ENCODE assay signal across 10 cellular contexts in genomic region chr6:111870054-111870750, GRCh38. TPM values are rescaled to one million over a fixed set of nuclear protein-coding genes. Genes with fewer than 3 reads are reported as not detected.
A peak's percentile ranks its signal among the peaks of the same experiment; 100 is the strongest.
DNase-seq lines count a peak whose midpoint lies in the region; ATAC-seq, FAIRE-seq and TF ChIP-seq lines count a peak whose summit lies in the region.
"Had no signal": no experiment of that assay in that cellular context is flagged by ENCODE, and none has a peak within 500 bp of the region (broad histone marks: within the 10 kb centered on the region; RNA-seq: fewer than 3 reads in every experiment).

No MANE protein-coding gene starts in this region.

- H3K4me3 ChIP-seq in CD8-positive, alpha-beta memory T cell (ENCODE audit: low read length): peak overlapping the region; percentile 84
- H3K4me3 ChIP-seq in naive thymus-derived CD4-positive, alpha-beta T cell (ENCODE audit: low read length): peak overlapping the region; percentile 89
- H3K4me3 ChIP-seq in ovary (no peak overlapping the region), kidney (ENCODE audit: low read length in 2 of 2) (no peak overlapping the region)

- DNase-seq in CD8-positive, alpha-beta memory T cell: peak in 1 of 5 donors; percentile 41
- no peak for DNase-seq in activated naive CD8-positive, alpha-beta T cell treated with anti-CD3 and anti-CD28 coated beads, Interleukin-2, amount 10 ng/mL, durations not matched to agents 7 days and 5 days
- DNase-seq in naive thymus-derived CD4-positive, alpha-beta T cell: peak in 1 of 9 donors; percentile 36
- DNase-seq in ovary (no peak), HK-2 (ENCODE audit: unreplicated experiment) (no peak), kidney (no peak)
- DNase-seq: NCI-H774 had no signal

- no peak for TF ChIP-seq POLR2A in ovary (IDR thresholded peaks at IDR 0.05)

- H3K9me3 ChIP-seq in CD8-positive, alpha-beta memory T cell (ENCODE audit: low read length): no peaks in the 10 kb centered on the region
- no peaks in the 10 kb centered on the region for H3K9me3 ChIP-seq in KOPT-K1 (ENCODE audit: insufficient read depth, low read length, poor library complexity, severe bottlenecking)
- no peaks in the 10 kb centered on the region for H3K9me3 ChIP-seq in naive thymus-derived CD4-positive, alpha-beta T cell (ENCODE audit: control insufficient read depth in 2 of 3, low read length in 3 of 3)
- H3K9me3 ChIP-seq in ovary: no peaks in the 10 kb centered on the region
- H3K9me3 ChIP-seq in kidney (ENCODE audit: control insufficient read depth in 1 of 2, low read length in 2 of 2): no peaks in the 10 kb centered on the region

- peak overlapping the region; percentile 77 to 99 (median 97) for H3K27ac Mint-ChIP-seq in CD8-positive, alpha-beta memory T cell
- H3K27ac Mint-ChIP-seq in activated naive CD8-positive, alpha-beta T cell treated with anti-CD3 and anti-CD28 coated beads, Interleukin-2, amount 10 ng/mL, durations not matched to agents 7 days and 5 days: peak overlapping the region; percentile 90
- peak overlapping the region in 8 of 9 donors; percentile 46 to 98 (median 90) for H3K27ac Mint-ChIP-seq in naive thymus-derived CD4-positive, alpha-beta T cell

- peak overlapping the region; percentile 13 for H3K27ac ChIP-seq in CD8-positive, alpha-beta memory T cell (ENCODE audit: low read depth, low read length)
- peak overlapping the region; percentile 95 for H3K27ac ChIP-seq in KOPT-K1 (ENCODE audit: low read depth, low read length, poor library complexity, severe bottlenecking)
- peak overlapping the region; percentile 86 for H3K27ac ChIP-seq in naive thymus-derived CD4-positive, alpha-beta T cell (ENCODE audit: low read depth, low read length)
- H3K27ac ChIP-seq in ovary: no peak overlapping the region
- no peak overlapping the region for H3K27ac ChIP-seq in kidney (ENCODE audit: low read depth in 2 of 2, low read length in 2 of 2)

- peaks cover 67% of the 10 kb centered on the region for H3K4me1 ChIP-seq in CD8-positive, alpha-beta memory T cell (ENCODE audit: insufficient read depth, low read length)
- peaks cover 59 to 64% of the 10 kb centered on the region in 2 donors for H3K4me1 ChIP-seq in naive thymus-derived CD4-positive, alpha-beta T cell (ENCODE audit: control insufficient read depth in 2 of 2, insufficient read depth in 2 of 2, low read length in 2 of 2)
- peaks cover 6% of the 10 kb centered on the region for H3K4me1 ChIP-seq in ovary (ENCODE audit: insufficient read depth)
- peaks cover 0 to 5% of the 10 kb centered on the region in 2 donors for H3K4me1 ChIP-seq in kidney (ENCODE audit: control insufficient read depth in 1 of 2, insufficient read depth in 1 of 2, low read depth in 1 of 2, low read length in 2 of 2)

- no peaks in the 10 kb centered on the region for H3K27me3 Mint-ChIP-seq in CD8-positive, alpha-beta memory T cell
- H3K27me3 Mint-ChIP-seq in activated naive CD8-positive, alpha-beta T cell treated with anti-CD3 and anti-CD28 coated beads, Interleukin-2, amount 10 ng/mL, durations not matched to agents 7 days and 5 days: peaks cover 2% of the 10 kb centered on the region
- no peaks in the 10 kb centered on the region for H3K27me3 Mint-ChIP-seq in naive thymus-derived CD4-positive, alpha-beta T cell

- WGBS in ovary, 3 donors: 79 to 81% (median 80%) methylated on average over 7 of the region's 7 CpGs

- no peak for TF ChIP-seq CTCF in ovary (IDR thresholded peaks at IDR 0.05)
- no peak for TF ChIP-seq CTCF in kidney (IDR thresholded peaks at IDR 0.05; ENCODE audit: borderline replicate concordance, extremely low read depth, insufficient read depth)

- no peaks in the 10 kb centered on the region for H3K9me3 Mint-ChIP-seq in CD8-positive, alpha-beta memory T cell
- no peaks in the 10 kb centered on the region for H3K9me3 Mint-ChIP-seq in activated naive CD8-positive, alpha-beta T cell treated with anti-CD3 and anti-CD28 coated beads, Interleukin-2, amount 10 ng/mL, durations not matched to agents 7 days and 5 days
- peaks cover 0 to 1% (median 0%) of the 10 kb centered on the region in 11 donors for H3K9me3 Mint-ChIP-seq in naive thymus-derived CD4-positive, alpha-beta T cell

- H3K4me3 Mint-ChIP-seq in CD8-positive, alpha-beta memory T cell: peak overlapping the region; percentile 94 to 99 (median 98)
- H3K4me3 Mint-ChIP-seq in activated naive CD8-positive, alpha-beta T cell treated with anti-CD3 and anti-CD28 coated beads, Interleukin-2, amount 10 ng/mL, durations not matched to agents 7 days and 5 days: peak overlapping the region; percentile 90
- H3K4me3 Mint-ChIP-seq in naive thymus-derived CD4-positive, alpha-beta T cell: peak overlapping the region; percentile 92 to 99 (median 97)

- H3K27me3 ChIP-seq in CD8-positive, alpha-beta memory T cell (ENCODE audit: insufficient read depth, low read length, poor library complexity, severe bottlenecking): no peaks in the 10 kb centered on the region
- H3K27me3 ChIP-seq in naive thymus-derived CD4-positive, alpha-beta T cell (ENCODE audit: control insufficient read depth in 2 of 2, insufficient read depth in 2 of 2, low read length in 2 of 2): no peaks in the 10 kb centered on the region
- no peaks in the 10 kb centered on the region for H3K27me3 ChIP-seq in ovary

- no peak overlapping the region for H3K9ac ChIP-seq in kidney (ENCODE audit: low read length in 2 of 2)

- H3K36me3 ChIP-seq in CD8-positive, alpha-beta memory T cell (ENCODE audit: insufficient read depth, low read length): no peaks in the 10 kb centered on the region
- H3K36me3 ChIP-seq in KOPT-K1 (ENCODE audit: insufficient read depth, low read length): no peaks in the 10 kb centered on the region
- H3K36me3 ChIP-seq in naive thymus-derived CD4-positive, alpha-beta T cell (ENCODE audit: control insufficient read depth in 2 of 3, insufficient read depth in 3 of 3, low read length in 3 of 3): peaks cover 0 to 6% (median 0%) of the 10 kb centered on the region in 3 experiments
- no peaks in the 10 kb centered on the region for H3K36me3 ChIP-seq in ovary
- no peaks in the 10 kb centered on the region for H3K36me3 ChIP-seq in kidney (ENCODE audit: control insufficient read depth in 1 of 2, insufficient read depth in 2 of 2, low read length in 2 of 2)

- POLR2A ChIA-PET in CD8-positive, alpha-beta memory T cell (lab: Charles Lee): interaction anchor here (0.6 to 0.8 kb wide), 2 partner anchors 25 to 120 kb away, joined by 3 to 4 read pairs; no protein-coding TSS in a partner anchor
- POLR2A ChIA-PET in activated naive CD8-positive, alpha-beta T cell treated with anti-CD3 and anti-CD28 coated beads, Interleukin-2, amount 10 ng/mL, durations not matched to agents 7 days and 5 days (lab: Charles Lee): interaction anchor here (0.6 to 1.1 kb wide), 2 partner anchors 26 kb away, joined by 3 read pairs; no protein-coding TSS in a partner anchor
- POLR2A ChIA-PET in naive thymus-derived CD4-positive, alpha-beta T cell (lab: Charles Lee): interaction anchor here (0.6 to 1.1 kb wide), 8 partner anchors 23 to 177 kb away, joined by 3 to 5 read pairs (median 3); no protein-coding TSS in a partner anchor

- FAIRE-seq in kidney (lab: Jason Lieb, UNC): no peak
- FAIRE-seq: endometrium had no signal

- CTCF ChIA-PET in CD8-positive, alpha-beta memory T cell (lab: Charles Lee): interaction anchor here (1.0 to 2.8 kb wide), 8 partner anchors 10 to 160 kb away, joined by 3 to 13 read pairs (median 4); no protein-coding TSS in a partner anchor
- CTCF ChIA-PET in naive thymus-derived CD4-positive, alpha-beta T cell (lab: Charles Lee): interaction anchor here (0.6 to 1.3 kb wide), 5 partner anchors 27 to 384 kb away, joined by 3 to 8 read pairs (median 4); no protein-coding TSS in a partner anchor

- H3K36me3 Mint-ChIP-seq in CD8-positive, alpha-beta memory T cell: peaks cover 0 to 53% (median 6%) of the 10 kb centered on the region in 3 donors
- peaks cover 14% of the 10 kb centered on the region for H3K36me3 Mint-ChIP-seq in activated naive CD8-positive, alpha-beta T cell treated with anti-CD3 and anti-CD28 coated beads, Interleukin-2, amount 10 ng/mL, durations not matched to agents 7 days and 5 days
- peaks cover 0 to 28% (median 11%) of the 10 kb centered on the region in 5 donors for H3K36me3 Mint-ChIP-seq in naive thymus-derived CD4-positive, alpha-beta T cell

- intact Hi-C loops in naive thymus-derived CD4-positive, alpha-beta T cell (cut with micrococcal nuclease): loop anchor here (1.0 to 10.0 kb wide), 7 partner anchors 13 to 1053 kb away; partner anchors contain the start of genes CDK19 (in 1 of the 2), REV3L (in 1 of the 2) and SLC16A10 (in 1 of the 2)
- intact Hi-C loops in ovary (cut with DNase I): loop anchor here in 1 of 4 donors (10.0 kb wide), 1 partner anchor 175 kb away; no protein-coding TSS in a partner anchor
- intact Hi-C loops in kidney (cut with DNase I): no loop called here

- TF ChIP-seq EP300 in ovary (IDR thresholded peaks at IDR 0.05): no peak

- H3K4me1 Mint-ChIP-seq in CD8-positive, alpha-beta memory T cell: peaks cover 69 to 77% (median 75%) of the 10 kb centered on the region in 3 donors
- H3K4me1 Mint-ChIP-seq in activated naive CD8-positive, alpha-beta T cell treated with anti-CD3 and anti-CD28 coated beads, Interleukin-2, amount 10 ng/mL, durations not matched to agents 7 days and 5 days: peaks cover 52% of the 10 kb centered on the region
- peaks cover 16 to 76% (median 67%) of the 10 kb centered on the region in 7 donors for H3K4me1 Mint-ChIP-seq in naive thymus-derived CD4-positive, alpha-beta T cell

- ATAC-seq in activated naive CD8-positive, alpha-beta T cell treated with anti-CD3 and anti-CD28 coated beads, Interleukin-2, amount 10 ng/mL, durations not matched to agents 7 days and 5 days (ENCODE audit: low read depth): no peak
- no peak for ATAC-seq in naive thymus-derived CD4-positive, alpha-beta T cell
- ATAC-seq in HG02973 (IDR thresholded peaks at IDR 0.05; ENCODE audit: unreplicated experiment): no peak

RNA-seq across cellular contexts. Expression of gene FYN, which starts 3.0 kb away (rescaled TPM):
- total RNA-seq in CD8-positive, alpha-beta memory T cell: 100 to 1,000 TPM; 481 to 491 TPM
- polyA plus RNA-seq in CD8-positive, alpha-beta memory T cell: 611 TPM
- 100 to 1,000 TPM; 363 to 409 TPM for total RNA-seq in activated naive CD8-positive, alpha-beta T cell treated with anti-CD3 and anti-CD28 coated beads, Interleukin-2, amount 10 ng/mL, durations not matched to agents 7 days and 5 days
- total RNA-seq in naive thymus-derived CD4-positive, alpha-beta T cell: 100 to 1,000 TPM; 200 to 720 (median 447) TPM
- polyA plus RNA-seq in naive thymus-derived CD4-positive, alpha-beta T cell: 100 to 1,000 TPM; 226 to 330 TPM
- total RNA-seq in ovary (100 to 1,000 TPM in 1 of 7 donors, 10 to 100 TPM in 6; 54.8 to 116 (median 72.7) TPM), kidney (52.4 TPM)
- polyA plus RNA-seq in ovary (10 to 100 TPM; 37.2 to 94.3 TPM), kidney (ENCODE audit: insufficient read depth, low read depth, low replicate concordance) (34.5 TPM)

Comparison
In these comparisons a context has a peak if more than half of its experiments do, and no peak if none do; other contexts are left out.
1. H3K27ac ChIP-seq: peak in CD8-positive, alpha-beta memory T cell (single experiment), KOPT-K1 (single experiment) and naive thymus-derived CD4-positive, alpha-beta T cell (single experiment); none in ovary (0 of 2) and kidney (0 of 2).
2. H3K4me3 ChIP-seq: peak in CD8-positive, alpha-beta memory T cell (single experiment) and naive thymus-derived CD4-positive, alpha-beta T cell (single experiment); none in ovary (single experiment) and kidney (0 of 2).
3. Peak in every context shown above with its lines, with median percentiles within 50 percentile points of each other: H3K27ac Mint-ChIP-seq and H3K4me3 Mint-ChIP-seq.